ENCODE assay signal across 12 cellular contexts in the genomic region with DNA sequence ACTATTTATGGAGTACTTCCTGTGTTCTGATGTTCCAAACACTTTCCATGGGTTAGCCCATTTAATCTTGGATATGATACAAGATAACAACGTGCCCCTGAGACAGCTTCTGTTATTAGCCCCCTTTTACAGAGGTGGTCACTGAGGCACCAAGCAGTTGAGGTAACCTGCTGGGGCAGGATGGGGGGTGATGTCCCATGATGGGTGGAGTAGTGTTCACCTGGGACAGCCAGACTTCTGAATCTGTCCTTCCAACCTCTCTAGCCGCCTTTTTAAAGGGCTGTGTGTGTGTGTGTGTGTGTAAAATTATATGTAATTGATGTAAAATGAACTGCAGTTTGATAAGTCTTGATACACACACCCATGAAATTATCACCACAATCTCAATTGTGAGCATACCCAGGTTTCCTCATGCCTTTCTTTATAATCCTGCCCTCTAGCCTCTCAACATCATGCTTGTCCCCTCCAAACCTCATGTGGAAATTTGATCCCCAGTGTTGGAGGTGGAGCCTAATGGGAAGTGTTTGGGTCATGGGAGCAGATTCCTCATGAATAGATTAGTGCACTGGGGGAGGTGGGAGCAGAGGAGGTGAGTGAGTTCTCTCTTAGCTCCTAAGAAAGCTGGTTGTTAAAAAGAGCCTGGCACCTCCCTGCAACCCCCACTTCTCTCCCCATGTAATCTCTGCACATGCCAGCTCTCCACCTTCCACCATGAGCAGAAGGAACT. TPM values are rescaled to one million over a fixed set of nuclear protein-coding genes. Genes with fewer than 3 reads are reported as not detected.
DNase-seq lines count a peak whose midpoint lies in the region; ATAC-seq and TF ChIP-seq lines count a peak whose summit lies in the region.
"Had no signal": no experiment of that assay in that cellular context is flagged by ENCODE, and none has a peak within 500 bp of the region (broad histone marks: within the 10 kb centered on the region; RNA-seq: fewer than 3 reads in every experiment).

No MANE protein-coding gene starts in this region.

- H3K36me3 ChIP-seq in cardiac muscle cell (peaks cover 12% of the 10 kb centered on the region), colonic mucosa (no peaks in the 10 kb centered on the region)

- H3K9me3 Mint-ChIP-seq in type B pancreatic cell, result no peaks in the 10 kb centered on the region

- peaks cover 10% of the 10 kb centered on the region for H3K4me1 ChIP-seq in cardiac muscle cell (ENCODE audit: low read depth)
- H3K4me1 ChIP-seq in right cardiac atrium (ENCODE audit: control insufficient read depth, insufficient read depth, low read length), result no peaks in the 10 kb centered on the region
- H3K4me1 ChIP-seq in colonic mucosa, result no peaks in the 10 kb centered on the region
- H3K4me1 ChIP-seq: right lobe of liver had no signal

- H3K9ac ChIP-seq in colonic mucosa (ENCODE audit: low read depth in 2 of 2, low read length in 2 of 2), result no peak overlapping the region
- H3K9ac ChIP-seq: BLaER1 treated with 17β-estradiol and CSF1 and Interleukin-3, amounts not matched to agents 10 nM and 100 nM had no signal

- DNase-seq in cardiac muscle cell (ENCODE audit: low read depth in 1 of 2, low spot score in 1 of 2) (peak; percentile 75 to 77), right cardiac atrium (no peak), RPMI7951 (ENCODE audit: low read depth) (peak; percentile 40), fibroblast of the aortic adventitia (ENCODE audit: low read depth) (peak; percentile 35), type B pancreatic cell (ENCODE audit: extremely low spot score, unreplicated experiment) (no peak), colonic mucosa (no peak), NCI-H1092 treated with DMSO at 0.1 percent for 48 hours (lab: John Stamatoyannopoulos, UW) (no peak)
- DNase-seq: Kasumi-1 had no signal

- no peaks in the 10 kb centered on the region for H3K27me3 Mint-ChIP-seq in type B pancreatic cell

- H3K27me3 ChIP-seq in cardiac muscle cell (no peaks in the 10 kb centered on the region), right cardiac atrium (ENCODE audit: control insufficient read depth, insufficient read depth) (no peaks in the 10 kb centered on the region), colonic mucosa (no peaks in the 10 kb centered on the region)
- H3K27me3 ChIP-seq: BLaER1 treated with 17β-estradiol and CSF1 and Interleukin-3, amounts not matched to agents 10 nM and 100 nM; right lobe of liver had no signal

- intact Hi-C loops in right cardiac atrium (cut with DNase I), result no loop called here
- intact Hi-C loops in colonic mucosa (cut with DNase I), result no loop called here

- H3K4me3 ChIP-seq in cardiac muscle cell, result no peak overlapping the region
- H3K4me3 ChIP-seq in right cardiac atrium (ENCODE audit: low read length), result no peak overlapping the region
- H3K4me3 ChIP-seq in fibroblast of the aortic adventitia (ENCODE audit: low read depth, low read length), result no peak overlapping the region
- H3K4me3 ChIP-seq in colonic mucosa, result no peak overlapping the region
- H3K4me3 ChIP-seq: BLaER1 treated with 17β-estradiol and CSF1 and Interleukin-3, amounts not matched to agents 10 nM and 100 nM; lung; right lobe of liver had no signal

- H3K9me3 ChIP-seq in cardiac muscle cell (ENCODE audit: low read depth) (no peaks in the 10 kb centered on the region), right cardiac atrium (ENCODE audit: control insufficient read depth, low read length) (no peaks in the 10 kb centered on the region), colonic mucosa (no peaks in the 10 kb centered on the region)
- H3K9me3 ChIP-seq: BLaER1 treated with 17β-estradiol and CSF1 and Interleukin-3, amounts not matched to agents 10 nM and 100 nM; right lobe of liver had no signal

- H3K27ac ChIP-seq in cardiac muscle cell (peak overlapping the region; percentile 81), right cardiac atrium (ENCODE audit: low read length) (no peak overlapping the region), colonic mucosa (no peak overlapping the region)
- H3K27ac ChIP-seq: BLaER1 treated with 17β-estradiol and CSF1 and Interleukin-3, amounts not matched to agents 10 nM and 100 nM; right lobe of liver had no signal

- H3K36me3 Mint-ChIP-seq in type B pancreatic cell, result peaks cover 18% of the 10 kb centered on the region

- ATAC-seq in right cardiac atrium, result no peak
- ATAC-seq in HG03175 (IDR thresholded peaks at IDR 0.05; ENCODE audit: unreplicated experiment), result no peak

- H3K4me3 Mint-ChIP-seq in type B pancreatic cell, result no peak overlapping the region

- WGBS in right cardiac atrium, result 62% methylated on average over 2 of the region's 2 CpGs

- H3K27ac Mint-ChIP-seq in type B pancreatic cell, result peak overlapping the region; percentile 12

- H3K4me1 Mint-ChIP-seq in type B pancreatic cell (ENCODE audit: unreplicated experiment), result peaks cover 14% of the 10 kb centered on the region

- no peak for TF ChIP-seq CTCF in cardiac muscle cell (IDR thresholded peaks at IDR 0.05; ENCODE audit: low read depth, low read length)
- TF ChIP-seq CTCF in fibroblast of the aortic adventitia (IDR thresholded peaks at IDR 0.05; ENCODE audit: insufficient read depth, low read length), result no peak
- no peak for TF ChIP-seq CTCF in type B pancreatic cell (conservative IDR thresholded peaks at IDR 0.05)
- no peak for TF ChIP-seq CTCF in colonic mucosa (IDR thresholded peaks at IDR 0.05)

RNA-seq across cellular contexts. Expression of a gene that starts 39.2 kb away (rescaled TPM):
- total RNA-seq in cardiac muscle cell, result 17.7 and 29.8 TPM in 2 replicates
- 18.3 and 29.3 TPM in 2 replicates for polyA plus RNA-seq in cardiac muscle cell
- 1 to 10 TPM; 6.3 to 7.8 (median 6.8) TPM for total RNA-seq in right cardiac atrium
- polyA plus RNA-seq in right cardiac atrium, result 4.1 TPM
- total RNA-seq in RPMI7951 (2014; rRNA removed; shearing (Covaris generic)), result 5.9 and 6.0 TPM in 2 replicates
- total RNA-seq in fibroblast of the aortic adventitia (ENCODE audit: low replicate concordance), result 1.8 and 4.2 TPM in 2 replicates
- 52.1 and 52.7 TPM in 2 replicates for total RNA-seq in type B pancreatic cell (ENCODE audit: low replicate concordance)
- total RNA-seq in colonic mucosa, result 10 to 100 TPM; 17.7 to 18.6 TPM

RNA-seq across cellular contexts. Expression of a gene that starts 39.3 kb away (rescaled TPM):
- total RNA-seq in cardiac muscle cell (26.2 and 31.4 TPM in 2 replicates), right cardiac atrium (10 to 100 TPM; 27.3 to 29.3 (median 28.0) TPM), fibroblast of the aortic adventitia (ENCODE audit: low replicate concordance) (15.2 and 47.8 TPM in 2 replicates), type B pancreatic cell (ENCODE audit: low replicate concordance) (48.9 and 55.8 TPM in 2 replicates), colonic mucosa (10 to 100 TPM; 26.9 to 36.3 TPM)
- polyA plus RNA-seq in cardiac muscle cell (21.2 and 25.1 TPM in 2 replicates), right cardiac atrium (16.6 TPM)
- 65.2 and 81.3 TPM in 2 replicates for total RNA-seq in RPMI7951 (2014; rRNA removed; shearing (Covaris generic))

RNA-seq across cellular contexts. Expression of a gene that starts 58.8 kb away (rescaled TPM):
- total RNA-seq in cardiac muscle cell, result 38.9 and 52.5 TPM in 2 replicates
- polyA plus RNA-seq in cardiac muscle cell, result 54.6 and 71.3 TPM in 2 replicates
- 10 to 100 TPM; 31.4 to 42.5 (median 35.0) TPM for total RNA-seq in right cardiac atrium
- polyA plus RNA-seq in right cardiac atrium, result 20.2 TPM
- 45.4 and 52.9 TPM in 2 replicates for total RNA-seq in RPMI7951 (2014; rRNA removed; shearing (Covaris generic))
- total RNA-seq in fibroblast of the aortic adventitia (ENCODE audit: low replicate concordance), result 20.0 and 41.1 TPM in 2 replicates
- 99.4 and 108 TPM in 2 replicates for total RNA-seq in type B pancreatic cell (ENCODE audit: low replicate concordance)
- 10 to 100 TPM; 76.7 to 79.9 TPM for total RNA-seq in colonic mucosa

Comparison
In these comparisons a context has a peak if more than half of its experiments do, and no peak if none do; other contexts are left out.
1. DNase-seq: peak in cardiac muscle cell (2 of 2), RPMI7951 (single experiment) and fibroblast of the aortic adventitia (single experiment); none in right cardiac atrium (0 of 3), type B pancreatic cell (single experiment), colonic mucosa (single experiment) and NCI-H1092 treated with DMSO at 0.1 percent for 48 hours (single experiment).